1 cellular context compared by ENCODE assay signal in genomic region chr20:3203315-3204123, GRCh38.
TF ChIP-seq lines count a peak whose summit lies in the region.

No MANE protein-coding gene starts in this region.

TF ChIP-seq in HepG2, 621 proteins besides CTCF, POLR2A, EP300 and RAD21 (continued from another document and continues in another):
- no peak; the same call in 1 of the 2 replicates for TF ChIP-seq ZNF362 (CRISPR knock-in tag; IDR thresholded peaks at IDR 0.05; ENCODE audit: borderline replicate concordance)
- TF ChIP-seq SP140L (CRISPR knock-in tag; IDR thresholded peaks at IDR 0.05; ENCODE audit: borderline replicate concordance), result 0 out of 2 replicates have a peak, but pooled peaks have one; percentile 32
- no peak for TF ChIP-seq ZNF770 (CRISPR knock-in tag; IDR thresholded peaks at IDR 0.05)
- TF ChIP-seq AKAP8 (CRISPR knock-in tag; IDR thresholded peaks at IDR 0.05), result no peak; the same call in 1 of the 2 replicates
- no peak for TF ChIP-seq ZNF772 (CRISPR knock-in tag; IDR thresholded peaks at IDR 0.05)
- TF ChIP-seq SCMH1 (CRISPR knock-in tag; IDR thresholded peaks at IDR 0.05; ENCODE audit: borderline replicate concordance), result no peak
- no peak for TF ChIP-seq USF2 (IDR thresholded peaks at IDR 0.05; ENCODE audit: low read depth, low read length)
- peak; percentile 57; the same call in 1 of the 2 replicates for TF ChIP-seq USF2 (CRISPR knock-in tag; IDR thresholded peaks at IDR 0.05; ENCODE audit: borderline replicate concordance)
- TF ChIP-seq CREB3 (CRISPR knock-in tag; IDR thresholded peaks at IDR 0.05), result peak; percentile 35; the same call in 1 of the 2 replicates
- TF ChIP-seq NCOA1 (CRISPR knock-in tag; IDR thresholded peaks at IDR 0.05), result no peak
- no peak for TF ChIP-seq ATF7-NPFF (CRISPR knock-in tag; IDR thresholded peaks at IDR 0.05; ENCODE audit: low read depth)
- no peak for TF ChIP-seq ZNF142 (CRISPR knock-in tag; IDR thresholded peaks at IDR 0.05)
- TF ChIP-seq KIAA2018 (CRISPR knock-in tag; IDR thresholded peaks at IDR 0.05; ENCODE audit: borderline replicate concordance), result peak; percentile 45; the same call in 1 of the 2 replicates
- no peak for TF ChIP-seq TRIM22 (IDR thresholded peaks at IDR 0.05)
- TF ChIP-seq ZNF704 (CRISPR knock-in tag; IDR thresholded peaks at IDR 0.05; ENCODE audit: borderline replicate concordance), result no peak
- TF ChIP-seq KLF13 (CRISPR knock-in tag; IDR thresholded peaks at IDR 0.05), result peak; percentile 54; the same call in 1 of the 2 replicates
- TF ChIP-seq TAF15 (IDR thresholded peaks at IDR 0.05; ENCODE audit: low read depth, low read length, poor library complexity, severe bottlenecking), result no peak
- no peak for TF ChIP-seq ZNF749 (CRISPR knock-in tag; IDR thresholded peaks at IDR 0.05; ENCODE audit: borderline replicate concordance)
- no peak for TF ChIP-seq DBP (CRISPR knock-in tag; IDR thresholded peaks at IDR 0.05; ENCODE audit: not compliant biosample characterization)
- no peak for TF ChIP-seq ZNF337 (CRISPR knock-in tag; IDR thresholded peaks at IDR 0.05; ENCODE audit: borderline replicate concordance, low read depth)
- peak; percentile 85 for TF ChIP-seq DNMT3B (CRISPR knock-in tag; conservative IDR thresholded peaks at IDR 0.05)
- TF ChIP-seq ZBTB8A (CRISPR knock-in tag; IDR thresholded peaks at IDR 0.05; ENCODE audit: borderline replicate concordance, low read depth), result no peak
- peak; percentile 81; the same call in 1 of the 2 replicates for TF ChIP-seq ZFP82 (CRISPR knock-in tag; IDR thresholded peaks at IDR 0.05; ENCODE audit: borderline replicate concordance)
- no peak for TF ChIP-seq ZNF766 (CRISPR knock-in tag; IDR thresholded peaks at IDR 0.05; ENCODE audit: borderline replicate concordance)
- no peak for TF ChIP-seq IKZF4 (CRISPR knock-in tag; IDR thresholded peaks at IDR 0.05; ENCODE audit: borderline replicate concordance, low read depth, not compliant biosample characterization)
- no peak for TF ChIP-seq JARID2 (CRISPR knock-in tag; IDR thresholded peaks at IDR 0.05; ENCODE audit: insufficient replicate concordance)
- no peak for TF ChIP-seq MED1 (CRISPR knock-in tag; IDR thresholded peaks at IDR 0.05)
